ENCODE assay signal across 7 cellular contexts in genomic region chr4:153291562-153291961, GRCh38.
"Had no signal": no experiment of that assay in that cellular context is flagged by ENCODE, and none has a peak within 500 bp of the region (broad histone marks: within the 10 kb centered on the region; RNA-seq: fewer than 3 reads in every experiment).

No MANE protein-coding gene starts in this region.

- ATAC-seq: GM12878 had no signal

- H3K4me3 ChIP-seq: GM12878 had no signal

- DNase-seq: GDM1, GF-D8 had no signal

- FAIRE-seq: GM12891, GM12892, GM18507, GM19239 had no signal
